18 cellular contexts compared by ENCODE assay signal in genomic region chr13:80047406-80047805, GRCh38.
DNase-seq lines count a peak whose midpoint lies in the region; ATAC-seq and TF ChIP-seq lines count a peak whose summit lies in the region.
"Had no signal": no experiment of that assay in that cellular context is flagged by ENCODE, and none has a peak within 500 bp of the region (broad histone marks: within the 10 kb centered on the region; RNA-seq: fewer than 3 reads in every experiment).

No MANE protein-coding gene starts in this region.

- no peak for ATAC-seq in activated T-cell treated with anti-CD3 and anti-CD28 coated beads, Interleukin-2, amount 50 U/mL, for 72 hours (replicated peaks in 1 of 2)
- ATAC-seq in stimulated activated memory B cell treated with anti-CD40 and anti-IgM and Interleukin-4, amounts not matched to agents 10 μg/mL and 1 μg/mL and 100 μg/mL, for 72 hours: no peak
- ATAC-seq in activated CD4-positive, CD25-positive, alpha-beta regulatory T cell treated with anti-CD3 and anti-CD28 coated beads, Interleukin-2, amount 50 U/mL, for 24 hours: no peak
- ATAC-seq: T-cell had no signal

- H3K9me3 Mint-ChIP-seq in activated T-cell treated with anti-CD3 and anti-CD28 coated beads, Interleukin-2, amount 50 U/mL, for 72 hours: no peaks in the 10 kb centered on the region
- peaks cover 6% of the 10 kb centered on the region for H3K9me3 Mint-ChIP-seq in stimulated activated memory B cell treated with anti-CD40 and anti-IgM and Interleukin-4, amounts not matched to agents 10 μg/mL and 1 μg/mL and 100 μg/mL, for 72 hours
- H3K9me3 Mint-ChIP-seq: nephron had no signal

- peaks cover 16% of the 10 kb centered on the region for H3K4me1 Mint-ChIP-seq in activated T-cell treated with anti-CD3 and anti-CD28 coated beads, Interleukin-2, amount 50 U/mL, for 72 hours (ENCODE audit: low read depth)
- H3K4me1 Mint-ChIP-seq in stimulated activated memory B cell treated with anti-CD40 and anti-IgM and Interleukin-4, amounts not matched to agents 10 μg/mL and 1 μg/mL and 100 μg/mL, for 72 hours: peaks cover 23% of the 10 kb centered on the region

- intact Hi-C loops in ascending aorta (cut with DNase I): loop anchor here (5.0 kb wide), 4 partner anchors 35 to 295 kb away; partner anchors contain the start of gene SPRY2

- no peak overlapping the region for H3K4me3 ChIP-seq in ascending aorta
- no peak overlapping the region for H3K4me3 ChIP-seq in tibial nerve
- H3K4me3 ChIP-seq: adrenal gland had no signal

- H3K9me3 ChIP-seq in ascending aorta (no peaks in the 10 kb centered on the region), tibial nerve (no peaks in the 10 kb centered on the region)
- H3K9me3 ChIP-seq: adrenal gland had no signal

- H3K4me3 Mint-ChIP-seq in activated T-cell treated with anti-CD3 and anti-CD28 coated beads, Interleukin-2, amount 50 U/mL, for 72 hours: no peak overlapping the region
- no peak overlapping the region for H3K4me3 Mint-ChIP-seq in stimulated activated memory B cell treated with anti-CD40 and anti-IgM and Interleukin-4, amounts not matched to agents 10 μg/mL and 1 μg/mL and 100 μg/mL, for 72 hours
- H3K4me3 Mint-ChIP-seq: nephron, T-cell had no signal

- H3K36me3 ChIP-seq in ascending aorta (no peaks in the 10 kb centered on the region), tibial nerve (no peaks in the 10 kb centered on the region)
- H3K36me3 ChIP-seq: adrenal gland had no signal

- TF ChIP-seq POLR2A in tibial nerve (IDR thresholded peaks at IDR 0.05): no peak

- peak overlapping the region; percentile 54 to 70 for H3K27ac ChIP-seq in ascending aorta
- H3K27ac ChIP-seq in tibial nerve: peak overlapping the region in 1 of 4 donors; percentile 52
- H3K27ac ChIP-seq: 22Rv1, adrenal gland had no signal

- H3K27me3 ChIP-seq in ascending aorta (no peaks in the 10 kb centered on the region), tibial nerve (no peaks in the 10 kb centered on the region)
- H3K27me3 ChIP-seq: adrenal gland had no signal

- H3K4me1 ChIP-seq in ascending aorta (peaks cover 7 to 16% of the 10 kb centered on the region in 2 donors), tibial nerve (peaks cover 0 to 26% (median 11%) of the 10 kb centered on the region in 4 donors)

- peak overlapping the region; percentile 66 for H3K27ac Mint-ChIP-seq in activated T-cell treated with anti-CD3 and anti-CD28 coated beads, Interleukin-2, amount 50 U/mL, for 72 hours
- H3K27ac Mint-ChIP-seq in stimulated activated memory B cell treated with anti-CD40 and anti-IgM and Interleukin-4, amounts not matched to agents 10 μg/mL and 1 μg/mL and 100 μg/mL, for 72 hours: peak overlapping the region; percentile 9
- H3K27ac Mint-ChIP-seq: T-cell had no signal

- TF ChIP-seq CTCF in ascending aorta (IDR thresholded peaks at IDR 0.05) (no peak), tibial nerve (IDR thresholded peaks at IDR 0.05) (no peak)

- no peak for TF ChIP-seq EP300 in tibial nerve (IDR thresholded peaks at IDR 0.05)

- 54% methylated on average over 8 of the region's 8 CpGs for WGBS in tibial nerve, 2 donors

- no peaks in the 10 kb centered on the region for H3K36me3 Mint-ChIP-seq in activated T-cell treated with anti-CD3 and anti-CD28 coated beads, Interleukin-2, amount 50 U/mL, for 72 hours (ENCODE audit: insufficient read depth in 2 of 2)
- H3K36me3 Mint-ChIP-seq in stimulated activated memory B cell treated with anti-CD40 and anti-IgM and Interleukin-4, amounts not matched to agents 10 μg/mL and 1 μg/mL and 100 μg/mL, for 72 hours: no peaks in the 10 kb centered on the region
- H3K36me3 Mint-ChIP-seq: T-cell had no signal

- H3K27me3 Mint-ChIP-seq in activated T-cell treated with anti-CD3 and anti-CD28 coated beads, Interleukin-2, amount 50 U/mL, for 72 hours (ENCODE audit: low read depth): peaks cover 6% of the 10 kb centered on the region
- H3K27me3 Mint-ChIP-seq in stimulated activated memory B cell treated with anti-CD40 and anti-IgM and Interleukin-4, amounts not matched to agents 10 μg/mL and 1 μg/mL and 100 μg/mL, for 72 hours: no peaks in the 10 kb centered on the region
- H3K27me3 Mint-ChIP-seq: T-cell had no signal

- DNase-seq in activated T-cell treated with anti-CD3 and anti-CD28 coated beads, Interleukin-2, amount 50 U/mL, for 72 hours: no peak
- DNase-seq in activated T-cell treated with anti-CD3 and anti-CD28 coated beads, Interleukin-2, amount 50 U/mL, for 1 hour: no peak
- DNase-seq in ascending aorta (ENCODE audit: low spot score in 2 of 2) (no peak), islet precursor cell (peak; percentile 77), tibial nerve (ENCODE audit: low spot score in 2 of 2) (no peak), DMS153 treated with DMSO at 0.1 percent for 48 hours (lab: John Stamatoyannopoulos, UW; ENCODE audit: unreplicated experiment) (no peak)
- DNase-seq: activated CD4-positive, CD25-positive, alpha-beta regulatory T cell treated with anti-CD3 and anti-CD28 coated beads, Interleukin-2, amount 50 U/mL, for 72 hours; adrenal gland; effector CD8-positive, alpha-beta T cell; glutamatergic neuron; left cardiac atrium; NCI-H2227 treated with DMSO at 0.1 percent for 48 hours; small intestine; T-cell had no signal
